In genomic region chr17:3976675-3977171, GRCh38 we compare ENCODE assay signal across 12 cellular contexts. TPM values are rescaled to one million over a fixed set of nuclear protein-coding genes. Genes with fewer than 3 reads are reported as not detected.
A peak's percentile ranks its signal among the peaks of the same experiment; 100 is the strongest.
DNase-seq lines count a peak whose midpoint lies in the region; ATAC-seq, FAIRE-seq and TF ChIP-seq lines count a peak whose summit lies in the region.
"Had no signal": no experiment of that assay in that cellular context is flagged by ENCODE, and none has a peak within 500 bp of the region (broad histone marks: within the 10 kb centered on the region; RNA-seq: fewer than 3 reads in every experiment).

No MANE protein-coding gene starts in this region.

- peak; percentile 57 for ATAC-seq in Panc1
- ATAC-seq in heart right ventricle, result peak; percentile 88 to 97 (median 94)
- peak; percentile 90 to 95 (median 95) for ATAC-seq in pancreas
- ATAC-seq in GM21528 (IDR thresholded peaks at IDR 0.05; ENCODE audit: low FRiP score, unreplicated experiment), result no peak
- no peak for ATAC-seq in HG03108 (IDR thresholded peaks at IDR 0.05; ENCODE audit: unreplicated experiment)

- BruUV-seq in Panc1 (replicated peaks; lab: Mats Ljungman, UMichigan), result no TSS peak

- TF ChIP-seq CTCF in Panc1 (IDR thresholded peaks at IDR 0.05), result no peak
- TF ChIP-seq CTCF in heart right ventricle (IDR thresholded peaks at IDR 0.05), result no peak
- TF ChIP-seq CTCF in pancreas (IDR thresholded peaks at IDR 0.05), result no peak

- H3K36me3 ChIP-seq in Panc1 (ENCODE audit: control insufficient read depth, insufficient read depth, low read length), result no peaks in the 10 kb centered on the region
- H3K36me3 ChIP-seq in heart right ventricle, result no peaks in the 10 kb centered on the region
- H3K36me3 ChIP-seq in pancreas, result no peaks in the 10 kb centered on the region
- H3K36me3 ChIP-seq: SJSA1 had no signal

- H3K27ac ChIP-seq in Panc1 (ENCODE audit: low read length), result peak overlapping the region; percentile 34; the same call in 1 of the 2 replicates
- H3K27ac ChIP-seq in heart right ventricle, result peak overlapping the region in 8 of 10 donors; percentile 24 to 77 (median 67)
- H3K27ac ChIP-seq in pancreas, result peak overlapping the region; percentile 66 to 79 (median 72)
- H3K27ac ChIP-seq: SJSA1 had no signal

- CTCF ChIA-PET in Panc1 (lab: Charles Lee), result no interaction called here

- DNase-seq in COR-L47 (lab: John Stamatoyannopoulos, UW) (peak; percentile 42), Panc1 (ENCODE audit: low read depth, low spot score) (no peak), heart right ventricle (peak; percentile 89), pancreas (peak; percentile 91 to 99 (median 98)), AG08396 (ENCODE audit: low spot score) (no peak)
- no peak for DNase-seq in stimulated activated CD4-positive, alpha-beta T cell treated with anti-CD3 and anti-CD28 coated beads, Interleukin-15, amount 100 ng/mL, for 24 hours
- DNase-seq: activated CD4-positive, alpha-beta T cell treated with anti-CD3 and anti-CD28 coated beads for 4 hours; activated naive CD4-positive, alpha-beta T cell treated with anti-CD3 and anti-CD28 coated beads, Interleukin-2, amount 50 U/mL, for 16 hours; stimulated activated naive CD4-positive, alpha-beta T cell had no signal

- no peak overlapping the region for H3K4me3 ChIP-seq in Panc1 (ENCODE audit: low read depth in 2 of 2, low read length in 2 of 2)
- H3K4me3 ChIP-seq in heart right ventricle, result no peak overlapping the region
- no peak overlapping the region for H3K4me3 ChIP-seq in pancreas
- H3K4me3 ChIP-seq: SJSA1 had no signal

- POLR2A ChIA-PET in Panc1 (lab: Charles Lee), result no interaction called here

- H3K27me3 ChIP-seq in Panc1 (ENCODE audit: control insufficient read depth, insufficient read depth, low read length), result no peaks in the 10 kb centered on the region
- no peaks in the 10 kb centered on the region for H3K27me3 ChIP-seq in heart right ventricle
- no peaks in the 10 kb centered on the region for H3K27me3 ChIP-seq in pancreas
- H3K27me3 ChIP-seq: SJSA1 had no signal

- H3K9me3 ChIP-seq in Panc1 (ENCODE audit: control insufficient read depth, insufficient read depth, low read depth, low read length) (no peaks in the 10 kb centered on the region), heart right ventricle (peaks cover 0 to 30% (median 7%) of the 10 kb centered on the region in 11 donors), pancreas (no peaks in the 10 kb centered on the region)

- intact Hi-C loops in Panc1 (cut with micrococcal nuclease; ENCODE audit: unreplicated experiment), result no loop called here
- intact Hi-C loops in heart right ventricle (cut with DNase I), result no loop called here
- intact Hi-C loops in pancreas (cut with DNase I), result no loop called here

- FAIRE-seq in pancreas (lab: Jason Lieb, UNC), result no peak

- in situ Hi-C loops in Panc1 (cut with HindIII; ENCODE audit: low pct_unique_long_range_greater_than_20kb, low sequenced_read_pairs), result no loop called here

- H3K4me1 ChIP-seq in Panc1 (ENCODE audit: control insufficient read depth, insufficient read depth, low read length), result no peaks in the 10 kb centered on the region; the same call in 1 of the 2 replicates
- peaks cover 5 to 43% (median 23%) of the 10 kb centered on the region in 9 donors for H3K4me1 ChIP-seq in heart right ventricle
- H3K4me1 ChIP-seq in pancreas, result peaks cover 11 to 18% (median 11%) of the 10 kb centered on the region in 3 donors
- H3K4me1 ChIP-seq: SJSA1 had no signal

- whole genome bisulfite sequencing in heart right ventricle, 2 donors, result 20 to 37% methylated on average over 17 of the region's 17 CpGs
- 7 to 10% methylated on average over 17 of the region's 17 CpGs for WGBS in pancreas, 2 donors

RNA-seq across cellular contexts. Expression of gene ATP2A3, which starts 12.5 kb away (rescaled TPM):
- total RNA-seq in Panc1 (2021; ENCODE audit: unreplicated experiment) (29.7 TPM), heart right ventricle (10 to 100 TPM in 1 of 10 donors, 1 to 10 TPM in 9; 4.3 to 10.2 (median 5.7) TPM), pancreas (10 to 100 TPM; 17.8 to 60.3 (median 35.1) TPM)
- polyA plus RNA-seq in Panc1 (2012; ENCODE audit: insufficient read length), result 35.7 TPM
- polyA plus RNA-seq in heart right ventricle (10 to 100 TPM; 10.2 to 11.0 TPM), pancreas (10 to 100 TPM; 52.9 to 67.7 TPM)

Comparison
In these comparisons a context has a peak if more than half of its experiments do, and no peak if none do; other contexts are left out.
1. DNase-seq: peak in COR-L47 (single experiment), heart right ventricle (2 of 2) and pancreas (6 of 6); none in Panc1 (single experiment), AG08396 (single experiment) and stimulated activated CD4-positive, alpha-beta T cell treated with anti-CD3 and anti-CD28 coated beads, Interleukin-15, amount 100 ng/mL, for 24 hours (single experiment).
2. ATAC-seq: peak in Panc1 (single experiment), heart right ventricle (8 of 8) and pancreas (4 of 4); none in GM21528 (single experiment) and HG03108 (single experiment).
3. Peak in every context shown above with its lines, with median percentiles within 50 percentile points of each other: H3K27ac ChIP-seq.